Comparison of ENCODE assay signal across 26 cellular contexts in the genomic region with DNA sequence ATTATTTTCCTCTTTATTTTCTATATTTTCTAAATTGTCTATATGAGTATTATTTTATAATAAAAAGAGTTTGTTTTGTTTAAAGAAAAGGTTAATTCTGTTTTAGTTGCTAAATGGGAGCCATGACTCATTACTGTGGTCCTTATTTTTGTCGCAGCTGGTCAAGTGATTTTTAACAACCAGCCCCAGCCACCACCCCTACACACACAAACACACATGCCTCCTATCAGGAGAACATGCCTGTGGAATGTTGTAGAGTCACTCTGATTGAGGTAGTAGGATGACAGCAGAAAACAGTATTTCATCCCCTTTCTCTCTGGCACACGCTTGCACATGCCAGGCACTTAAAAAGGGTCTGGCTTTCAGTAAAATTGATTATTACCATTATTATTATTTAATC.
"Had no signal": no experiment of that assay in that cellular context is flagged by ENCODE, and none has a peak within 500 bp of the region (broad histone marks: within the 10 kb centered on the region; RNA-seq: fewer than 3 reads in every experiment).

No MANE protein-coding gene starts in this region.

- H3K4me1 Mint-ChIP-seq: nephron progenitor cell had no signal

- H3K9me3 ChIP-seq: lower lobe of right lung, ovary, right lobe of liver, thyroid gland had no signal

- H3K27me3 ChIP-seq: gastroesophageal sphincter, heart left ventricle, ovary, right lobe of liver, thyroid gland had no signal

- DNase-seq: cortex of kidney; effector CD4-positive, alpha-beta T cell; foreskin fibroblast; heart left ventricle; hippocampal formation; left cardiac atrium; left ventricle myocardium inferior; lower lobe of right lung; naive thymus-derived CD8-positive, alpha-beta T cell; nephron progenitor cell; occipital lobe; ovary; retina; right lobe of liver; stimulated activated CD4-positive, alpha-beta T cell treated with anti-CD3 and anti-CD28 coated beads, Interleukin-12 subunit alpha, Interleukin-12 subunit beta, amount 100 ng/mL, for 4 hours; stimulated activated CD4-positive, alpha-beta T cell treated with anti-CD3 and anti-CD28 coated beads, Interleukin-1b, Interleukin-23, amount 100 ng/mL, for 48 hours; stimulated activated CD4-positive, alpha-beta T cell treated with anti-CD3 and anti-CD28 coated beads, Interleukin-4, amount 100 ng/mL, for 1 hour; stimulated activated CD8-positive, alpha-beta memory T cell treated with anti-CD3 and anti-CD28 coated beads, Interleukin-4, amount 100 ng/mL, for 48 hours; stimulated activated naive CD4-positive, alpha-beta T cell; stimulated activated naive CD8-positive, alpha-beta T cell treated with anti-CD3 and anti-CD28 coated beads, Interleukin-15, amount 100 ng/mL, for 72 hours; thyroid gland had no signal

- H3K36me3 Mint-ChIP-seq: type B pancreatic cell had no signal

- H3K4me2 ChIP-seq: smooth muscle cell had no signal

- H3K4me1 ChIP-seq: right lobe of liver, thyroid gland had no signal

- H3K27ac ChIP-seq: epithelial cell of prostate, gastroesophageal sphincter, left ventricle myocardium inferior, lower lobe of right lung, ovary, right lobe of liver, thyroid gland had no signal

- H3K27me3 Mint-ChIP-seq: naive thymus-derived CD8-positive, alpha-beta T cell; stimulated activated naive CD8-positive, alpha-beta T cell treated with anti-CD3 and anti-CD28 coated beads, Interleukin-15, amount 100 ng/mL, for 72 hours had no signal

- H3K4me3 ChIP-seq: gastroesophageal sphincter, heart left ventricle, left ventricle myocardium inferior, lower lobe of right lung, ovary, right lobe of liver, smooth muscle cell, thyroid gland had no signal

- H3K36me3 ChIP-seq: gastroesophageal sphincter, heart left ventricle, left ventricle myocardium inferior, lower lobe of right lung, ovary, right lobe of liver, thyroid gland had no signal

- H3K27ac Mint-ChIP-seq: nephron progenitor cell; stimulated activated naive CD8-positive, alpha-beta T cell treated with anti-CD3 and anti-CD28 coated beads, Interleukin-15, amount 100 ng/mL, for 72 hours; type B pancreatic cell had no signal

- H3K4me3 Mint-ChIP-seq: nephron progenitor cell; stimulated activated naive CD8-positive, alpha-beta T cell treated with anti-CD3 and anti-CD28 coated beads, Interleukin-15, amount 100 ng/mL, for 72 hours; type B pancreatic cell had no signal

- ATAC-seq: esophagus mucosa; gastroesophageal sphincter; left cardiac atrium; lower lobe of right lung; naive thymus-derived CD8-positive, alpha-beta T cell; right lobe of liver; stimulated activated naive CD8-positive, alpha-beta T cell treated with anti-CD3 and anti-CD28 coated beads, Interleukin-15, amount 100 ng/mL, for 72 hours had no signal
